Comparison of ENCODE assay signal across 1 cellular context in the genomic region with DNA sequence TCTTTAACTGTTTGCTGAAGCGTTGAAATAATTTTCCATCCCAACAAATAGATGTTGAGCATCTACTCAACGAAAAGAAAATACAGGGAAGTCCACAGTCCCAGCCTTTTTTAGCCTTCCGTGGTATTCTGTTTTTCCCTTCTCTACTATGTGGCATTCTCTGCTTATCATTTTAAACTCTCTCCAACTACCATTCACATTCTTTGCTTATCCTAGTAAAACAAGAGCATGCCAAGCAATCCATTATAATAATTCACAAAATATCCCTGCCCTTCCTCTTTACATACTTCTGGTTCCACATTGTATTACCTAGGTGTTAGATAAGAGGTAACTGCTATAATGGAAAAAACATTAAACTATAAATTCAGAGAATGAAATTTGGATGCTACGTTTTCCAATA.
TF ChIP-seq lines count a peak whose summit lies in the region.

No MANE protein-coding gene starts in this region.

TF ChIP-seq in SK-N-SH, 30 proteins besides CTCF, POLR2A, EP300 and RAD21 (continued from another document):
- TF ChIP-seq, protein P1, sequence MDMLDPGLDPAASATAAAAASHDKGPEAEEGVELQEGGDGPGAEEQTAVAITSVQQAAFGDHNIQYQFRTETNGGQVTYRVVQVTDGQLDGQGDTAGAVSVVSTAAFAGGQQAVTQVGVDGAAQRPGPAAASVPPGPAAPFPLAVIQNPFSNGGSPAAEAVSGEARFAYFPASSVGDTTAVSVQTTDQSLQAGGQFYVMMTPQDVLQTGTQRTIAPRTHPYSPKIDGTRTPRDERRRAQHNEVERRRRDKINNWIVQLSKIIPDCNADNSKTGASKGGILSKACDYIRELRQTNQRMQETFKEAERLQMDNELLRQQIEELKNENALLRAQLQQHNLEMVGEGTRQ (IDR thresholded peaks at IDR 0.05; ENCODE audit: borderline replicate concordance, low read depth, low read length): no peak
